15 cellular contexts compared by ENCODE assay signal in genomic region chr12:91986084-91986483, GRCh38.
DNase-seq lines count a peak whose midpoint lies in the region; ATAC-seq, FAIRE-seq and TF ChIP-seq lines count a peak whose summit lies in the region.
"Had no signal": no experiment of that assay in that cellular context is flagged by ENCODE, and none has a peak within 500 bp of the region (broad histone marks: within the 10 kb centered on the region; RNA-seq: fewer than 3 reads in every experiment).

No MANE protein-coding gene starts in this region.

- H3K36me3 ChIP-seq in HAP-1 (replicated peaks): no peaks in the 10 kb centered on the region
- H3K36me3 ChIP-seq in astrocyte (ENCODE audit: insufficient read depth, low read length): no peaks in the 10 kb centered on the region
- H3K36me3 ChIP-seq: sigmoid colon had no signal

- no peak overlapping the region for H3K4me3 ChIP-seq in A549
- no peak overlapping the region for H3K4me3 ChIP-seq in HAP-1
- no peak overlapping the region for H3K4me3 ChIP-seq in astrocyte (ENCODE audit: insufficient read depth, low read depth, low read length)
- H3K4me3 ChIP-seq: sigmoid colon had no signal

- H3K27ac ChIP-seq in A549 (peak overlapping the region; percentile 3 to 44; a peak in 3 of 6 replicates), astrocyte (ENCODE audit: low read depth, low read length) (peak overlapping the region; percentile 32)
- H3K27ac ChIP-seq: HL-60, sigmoid colon had no signal

- no peaks in the 10 kb centered on the region for H3K9me3 Mint-ChIP-seq in astrocyte (ENCODE audit: unreplicated experiment)
- H3K9me3 Mint-ChIP-seq: activated naive CD4-positive, alpha-beta T cell treated with anti-CD3 and anti-CD28 coated beads, Interleukin-2, amount 50 U/mL, for 72 hours had no signal

- H3K79me2 ChIP-seq in astrocyte (ENCODE audit: insufficient read depth, low read length): no peaks in the 10 kb centered on the region

- DNase-seq in A549 (ENCODE audit: low read depth in 1 of 2, low spot score in 1 of 2): peak; percentile 9 to 39
- DNase-seq in HAP-1 (ENCODE audit: low spot score in 2 of 2): peak; percentile 32 to 42
- DNase-seq in astrocyte (ENCODE audit: low read depth): peak; percentile 60
- DNase-seq in medulla oblongata (ENCODE audit: extremely low spot score): peak; percentile 22
- DNase-seq in NCI-H2171 (lab: John Stamatoyannopoulos, UW): no peak
- no peak for DNase-seq in ecto neural progenitor cell (ENCODE audit: low spot score)
- no peak for DNase-seq in activated CD8-positive, alpha-beta memory T cell treated with anti-CD3 and anti-CD28 coated beads, Interleukin-2, amount 50 U/mL, for 48 hours
- DNase-seq: activated CD8-positive, alpha-beta memory T cell treated with anti-CD3 and anti-CD28 coated beads for 24 hours; GF-D8; NCI-H187; sigmoid colon had no signal

- no peak overlapping the region for H3K4me3 Mint-ChIP-seq in astrocyte (ENCODE audit: unreplicated experiment)

- TF ChIP-seq POLR2A in A549 (IDR thresholded peaks at IDR 0.05; ENCODE audit: low read length): no peak

- H3K27me3 Mint-ChIP-seq in astrocyte (ENCODE audit: low read depth, unreplicated experiment): no peaks in the 10 kb centered on the region

- no peak for TF ChIP-seq EP300 in A549 (IDR thresholded peaks at IDR 0.05)

- no peaks in the 10 kb centered on the region for H3K27me3 ChIP-seq in HAP-1 (ENCODE audit: low read depth)
- H3K27me3 ChIP-seq in astrocyte (ENCODE audit: insufficient read depth, low read length): no peaks in the 10 kb centered on the region
- H3K27me3 ChIP-seq: sigmoid colon had no signal

- peaks cover 27% of the 10 kb centered on the region for H3K4me1 Mint-ChIP-seq in astrocyte (ENCODE audit: low read depth, unreplicated experiment)

- H3K4me2 ChIP-seq in A549 (peak overlapping the region; percentile 67), astrocyte (ENCODE audit: low read length) (peak overlapping the region; percentile 47)

- H3K36me3 Mint-ChIP-seq in astrocyte (ENCODE audit: low read depth, unreplicated experiment): no peaks in the 10 kb centered on the region

- H2AFZ ChIP-seq in astrocyte (ENCODE audit: low read depth, low read length): no peak overlapping the region

- 4% methylated on average over 2 of the region's 2 CpGs for WGBS in A549 (ENCODE audit: missing lambda C conversion rate)

- ATAC-seq in A549 (peak; percentile 72 to 79; a peak in 5 of 6 replicates), GM21367 (IDR thresholded peaks at IDR 0.05; ENCODE audit: unreplicated experiment) (no peak)

- peak overlapping the region; percentile 9 for H3K27ac Mint-ChIP-seq in astrocyte (ENCODE audit: unreplicated experiment)

- in situ Hi-C loops in HAP-1 (cut with MboI; ENCODE audit: low sequenced_read_pairs): no loop called here

- no peak for TF ChIP-seq RAD21 in A549 (conservative IDR thresholded peaks at IDR 0.05 in 1 of 2, IDR thresholded peaks at IDR 0.05 in 1 of 2)

- peak overlapping the region; percentile 10 for H3K9ac ChIP-seq in astrocyte (ENCODE audit: low read length)

- H3K9me3 ChIP-seq in A549: no peaks in the 10 kb centered on the region
- H3K9me3 ChIP-seq in HAP-1: no peaks in the 10 kb centered on the region
- H3K9me3 ChIP-seq in astrocyte (ENCODE audit: insufficient read depth, low read depth, low read length): no peaks in the 10 kb centered on the region
- H3K9me3 ChIP-seq: sigmoid colon had no signal

- H3K4me1 ChIP-seq in A549: peaks cover 24% of the 10 kb centered on the region
- H3K4me1 ChIP-seq in HAP-1: peaks cover 7% of the 10 kb centered on the region; the same call in 1 of the 2 replicates
- peaks cover 42% of the 10 kb centered on the region for H3K4me1 ChIP-seq in astrocyte (ENCODE audit: insufficient read depth, low read length)

- H4K20me1 ChIP-seq in astrocyte (ENCODE audit: insufficient read depth, low read length): no peaks in the 10 kb centered on the region

- POLR2A ChIA-PET in A549 (lab: Yijun Ruan, JAX): no interaction called here

- CTCF ChIA-PET in A549 (lab: Yijun Ruan, JAX): interaction anchor here (0.8 to 2.6 kb wide), 3 partner anchors 12 to 605 kb away, joined by 3 to 8 read pairs (median 4); no protein-coding TSS in a partner anchor

- FAIRE-seq in A549 (lab: Jason Lieb, UNC): no peak
- peak; percentile 41 for FAIRE-seq in astrocyte (lab: Jason Lieb, UNC)
- FAIRE-seq: endometrium had no signal

- TF ChIP-seq CTCF in A549 (IDR thresholded peaks at IDR 0.05) (no peak), astrocyte (IDR thresholded peaks at IDR 0.05; ENCODE audit: insufficient read depth, low read depth, low read length) (no peak)

TF ChIP-seq in A549, 52 proteins besides CTCF, POLR2A, EP300 and RAD21:
- peak; percentile 64; the same call in 1 of the 2 replicates for TF ChIP-seq GATA3 (IDR thresholded peaks at IDR 0.05; ENCODE audit: borderline replicate concordance)
- no peak for TF ChIP-seq FOSL2 (IDR thresholded peaks at IDR 0.05)
- 0 out of 2 replicates have a peak, but pooled peaks have one; percentile 10 for TF ChIP-seq FOSL2 (CRISPR knock-in tag; IDR thresholded peaks at IDR 0.05)
- no peak for TF ChIP-seq ZNF302 (CRISPR knock-in tag; IDR thresholded peaks at IDR 0.05)
- no peak for TF ChIP-seq MAFK (IDR thresholded peaks at IDR 0.05; ENCODE audit: partially characterized antibody)

Comparison
In these comparisons a context has a peak if more than half of its experiments do, and no peak if none do; other contexts are left out.
1. DNase-seq: peak in A549 (2 of 2), HAP-1 (2 of 2), astrocyte (single experiment) and medulla oblongata (single experiment); none in NCI-H2171 (single experiment), ecto neural progenitor cell (single experiment) and activated CD8-positive, alpha-beta memory T cell treated with anti-CD3 and anti-CD28 coated beads, Interleukin-2, amount 50 U/mL, for 48 hours (single experiment).